8 cellular contexts compared by ENCODE assay signal in genomic region chr11:79439430-79439892, GRCh38. TPM values are rescaled to one million over a fixed set of nuclear protein-coding genes. Genes with fewer than 3 reads are reported as not detected.
A peak's percentile ranks its signal among the peaks of the same experiment; 100 is the strongest.
DNase-seq lines count a peak whose midpoint lies in the region; FAIRE-seq and TF ChIP-seq lines count a peak whose summit lies in the region.

No MANE protein-coding gene starts in this region.

- H3K27ac ChIP-seq in rectal smooth muscle tissue (ENCODE audit: low read depth, low read length) = no peak overlapping the region

- peak; percentile 19 for DNase-seq in RCC 7860 (ENCODE audit: low spot score)
- DNase-seq in frontal cortex (ENCODE audit: low spot score in 2 of 2) = peak; percentile 39 to 40
- DNase-seq in NCI-H2029 treated with DMSO at 0.1 percent for 48 hours (lab: John Stamatoyannopoulos, UW) = no peak
- DNase-seq in OCI-M2 (lab: John Stamatoyannopoulos, UW; ENCODE audit: unreplicated experiment) = no peak
- DNase-seq in GM10266 (ENCODE audit: extremely low spot score) = no peak
- no peak for DNase-seq in T-helper 2 cell treated with Interferon-gamma antibody and Interleukin-4, amounts not matched to agents 5 μg/mL and 100 μg/mL, for 36 hours (ENCODE audit: low spot score)

- no peaks in the 10 kb centered on the region for H3K9me3 ChIP-seq in ES-I3 (ENCODE audit: control insufficient read depth, insufficient read depth, low read length)

- no peak for TF ChIP-seq CTCF in GM10266 (IDR thresholded peaks at IDR 0.05; ENCODE audit: control insufficient read depth, insufficient read depth, low read depth, missing control alignments)

- FAIRE-seq in RCC 7860 (lab: Jason Lieb, UNC) (no peak), frontal cortex (lab: Jason Lieb, UNC) (no peak)

- H3K36me3 ChIP-seq in ES-I3 (ENCODE audit: insufficient read depth, low read length) (no peaks in the 10 kb centered on the region), rectal smooth muscle tissue (ENCODE audit: control insufficient read depth, insufficient read depth, low read length) (no peaks in the 10 kb centered on the region)

- H3K4me1 ChIP-seq in ES-I3 (ENCODE audit: insufficient read depth, low read length) (peaks cover 6% of the 10 kb centered on the region; the same call in 1 of the 2 replicates), rectal smooth muscle tissue (ENCODE audit: control insufficient read depth, insufficient read depth, low read length) (peaks cover 9% of the 10 kb centered on the region)

- peak overlapping the region; percentile 44 for H3K4me3 ChIP-seq in rectal smooth muscle tissue (ENCODE audit: low read length)

- H3K36me3 Mint-ChIP-seq in T-helper 2 cell treated with Interferon-gamma antibody and Interleukin-4, amounts not matched to agents 5 μg/mL and 100 μg/mL, for 36 hours (ENCODE audit: low read depth) = no peaks in the 10 kb centered on the region

- peaks cover 21% of the 10 kb centered on the region for H3K27me3 ChIP-seq in rectal smooth muscle tissue (ENCODE audit: control insufficient read depth, insufficient read depth, low read length)

- H3K27ac Mint-ChIP-seq in T-helper 2 cell treated with Interferon-gamma antibody and Interleukin-4, amounts not matched to agents 5 μg/mL and 100 μg/mL, for 36 hours = no peak overlapping the region

- no peak overlapping the region for H3K4me3 Mint-ChIP-seq in T-helper 2 cell treated with Interferon-gamma antibody and Interleukin-4, amounts not matched to agents 5 μg/mL and 100 μg/mL, for 36 hours

- no peaks in the 10 kb centered on the region for H3K9me3 Mint-ChIP-seq in T-helper 2 cell treated with Interferon-gamma antibody and Interleukin-4, amounts not matched to agents 5 μg/mL and 100 μg/mL, for 36 hours

- peaks cover 3% of the 10 kb centered on the region for H3K4me1 Mint-ChIP-seq in T-helper 2 cell treated with Interferon-gamma antibody and Interleukin-4, amounts not matched to agents 5 μg/mL and 100 μg/mL, for 36 hours (ENCODE audit: low read depth)

- H3K9ac ChIP-seq in ES-I3 (ENCODE audit: low read depth, low read length) (peak overlapping the region; percentile 75), rectal smooth muscle tissue (ENCODE audit: low read length) (no peak overlapping the region)

- H3K27me3 Mint-ChIP-seq in T-helper 2 cell treated with Interferon-gamma antibody and Interleukin-4, amounts not matched to agents 5 μg/mL and 100 μg/mL, for 36 hours (ENCODE audit: low read depth) = peaks cover 78% of the 10 kb centered on the region

RNA-seq across cellular contexts. Expression of gene TENM4, which starts 1.4 kb away (rescaled TPM):
- total RNA-seq in frontal cortex = 55.0 TPM

Comparison
In these comparisons a context has a peak if more than half of its experiments do, and no peak if none do; other contexts are left out.
1. DNase-seq: peak in RCC 7860 (single experiment) and frontal cortex (2 of 2); none in NCI-H2029 treated with DMSO at 0.1 percent for 48 hours (single experiment), OCI-M2 (single experiment), GM10266 (single experiment) and T-helper 2 cell treated with Interferon-gamma antibody and Interleukin-4, amounts not matched to agents 5 μg/mL and 100 μg/mL, for 36 hours (single experiment).